ENCODE assay signal across 7 cellular contexts in the genomic region with DNA sequence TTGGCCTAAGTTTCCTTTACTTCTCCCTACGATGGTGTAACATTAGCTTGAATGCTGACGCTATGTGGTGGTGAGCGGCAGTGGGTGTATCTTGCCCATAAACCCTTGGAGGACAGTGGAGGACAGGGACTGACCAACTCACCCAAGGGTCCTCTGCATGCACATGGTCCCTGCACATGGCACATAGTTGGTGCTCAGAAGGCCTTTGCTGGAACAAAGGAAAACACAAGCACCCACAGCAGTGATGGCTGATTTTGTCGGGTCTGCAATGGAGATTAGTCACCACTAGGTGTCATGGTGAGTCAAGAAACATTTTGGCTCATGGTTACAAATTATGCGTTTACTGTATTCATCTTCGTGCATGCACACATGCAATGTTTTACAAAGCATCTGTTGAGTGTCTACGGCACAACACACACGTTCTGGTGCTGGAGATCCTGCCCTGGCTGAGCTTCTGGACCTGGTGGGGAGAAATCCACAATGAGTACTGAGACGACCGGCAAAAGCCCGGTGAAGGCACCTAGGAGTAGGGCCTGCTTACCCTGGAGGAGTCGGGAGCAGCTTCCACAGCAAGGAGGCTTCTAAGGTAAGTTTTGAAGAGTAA. TPM values are rescaled to one million over a fixed set of nuclear protein-coding genes. Genes with fewer than 3 reads are reported as not detected.
DNase-seq lines count a peak whose midpoint lies in the region; ATAC-seq and TF ChIP-seq lines count a peak whose summit lies in the region.

No MANE protein-coding gene starts in this region.

- POLR2A ChIA-PET in SK-N-SH (lab: Yijun Ruan, JAX) = interaction anchor here (0.8 kb wide), 1 partner anchor 44 kb away, joined by 3 read pairs; the partner anchor contains the start of gene PDCL3

- no peaks in the 10 kb centered on the region for H3K36me3 ChIP-seq in SK-N-SH (replicated peaks in 1 of 2; ENCODE audit: control insufficient read depth in 1 of 2, insufficient read depth in 2 of 2, low read length in 1 of 2)
- no peaks in the 10 kb centered on the region for H3K36me3 ChIP-seq in colonic mucosa
- no peaks in the 10 kb centered on the region for H3K36me3 ChIP-seq in liver (ENCODE audit: control insufficient read depth in 4 of 4, insufficient read depth in 3 of 4, low read depth in 1 of 4, low read length in 3 of 4)
- H3K36me3 ChIP-seq in thyroid gland = no peaks in the 10 kb centered on the region

- CTCF ChIA-PET in SK-N-SH (lab: Yijun Ruan, JAX) = interaction anchor here (0.5 to 6.6 kb wide), 38 partner anchors 8 to 702 kb away, joined by 3 to 118 read pairs (median 3); partner anchors contain the start of genes PDCL3, RNF149 and RPL31

- H3K4me3 ChIP-seq in SK-N-SH (ENCODE audit: low read depth in 2 of 2, low read length in 1 of 2) (no peak overlapping the region; a peak in 1 of 4 replicates), colonic mucosa (no peak overlapping the region), liver (ENCODE audit: low read depth in 1 of 3, low read length in 3 of 3) (no peak overlapping the region), thyroid gland (replicated peaks in 1 of 3) (no peak overlapping the region)

- no peaks in the 10 kb centered on the region for H3K79me2 ChIP-seq in SK-N-SH (ENCODE audit: insufficient read depth)

- peak overlapping the region; percentile 16; the same call in 1 of the 2 replicates for H2AFZ ChIP-seq in SK-N-SH (ENCODE audit: low read depth)

- ATAC-seq in GM21529 (IDR thresholded peaks at IDR 0.05; ENCODE audit: unreplicated experiment) = no peak

- H3F3A ChIP-seq in SK-N-SH (replicated peaks; ENCODE audit: insufficient read depth) = peaks cover 10% of the 10 kb centered on the region

- TF ChIP-seq CTCF in SK-N-SH (IDR thresholded peaks at IDR 0.05) (peak; percentile 82), colonic mucosa (IDR thresholded peaks at IDR 0.05) (peak; percentile 69), liver (IDR thresholded peaks at IDR 0.05; ENCODE audit: low read depth, low read length, missing input control) (peak; percentile 77), thyroid gland (IDR thresholded peaks at IDR 0.05) (peak; percentile 65 to 89 (median 76))

- 63% methylated on average over 11 of the region's 12 CpGs for WGBS in SK-N-SH (ENCODE audit: low lambda C conversion rate)
- WGBS in liver = 52% methylated on average over 12 of the region's 12 CpGs
- 54 to 62% methylated on average over 11 to 12 of the region's 12 CpGs for WGBS in thyroid gland, 2 donors

- H3K9ac ChIP-seq in SK-N-SH = no peak overlapping the region
- H3K9ac ChIP-seq in colonic mucosa (ENCODE audit: low read depth in 2 of 2, low read length in 2 of 2) = no peak overlapping the region
- no peak overlapping the region for H3K9ac ChIP-seq in liver (ENCODE audit: low read depth in 1 of 2, low read length in 2 of 2)

- H3K9me2 ChIP-seq in SK-N-SH = no peaks in the 10 kb centered on the region

- no peak overlapping the region for H3K4me2 ChIP-seq in SK-N-SH

- TF ChIP-seq RAD21 in SK-N-SH (IDR thresholded peaks at IDR 0.05; ENCODE audit: low read length) (peak; percentile 78), liver (IDR thresholded peaks at IDR 0.05) (peak; percentile 81 to 90)

- TF ChIP-seq EP300 in SK-N-SH (IDR thresholded peaks at IDR 0.05; ENCODE audit: borderline replicate concordance in 1 of 2, low read depth in 1 of 2, low read length in 1 of 2) = no peak

- H4K20me1 ChIP-seq in SK-N-SH (ENCODE audit: insufficient read depth) = no peaks in the 10 kb centered on the region

- H3K4me1 ChIP-seq in SK-N-SH (ENCODE audit: control insufficient read depth in 1 of 2, insufficient read depth in 2 of 2, low read depth in 1 of 2, low read length in 1 of 2) (peaks cover 0 to 5% of the 10 kb centered on the region in 2 experiments; a peak in 1 of 4 replicates), colonic mucosa (no peaks in the 10 kb centered on the region), liver (ENCODE audit: control insufficient read depth in 4 of 4, insufficient read depth in 4 of 4, low read length in 3 of 4) (no peaks in the 10 kb centered on the region), thyroid gland (no peaks in the 10 kb centered on the region)

- intact Hi-C loops in colonic mucosa (cut with DNase I) (loop anchor here (5.0 kb wide), 1 partner anchor 375 kb away; no protein-coding TSS in a partner anchor), thyroid gland (cut with DNase I) (loop anchor here (5.0 kb wide), 1 partner anchor 375 kb away; no protein-coding TSS in a partner anchor)

- H3K27ac ChIP-seq in SK-N-SH (ENCODE audit: low read depth in 2 of 2, low read length in 1 of 2) (no peak overlapping the region), colonic mucosa (no peak overlapping the region), liver (ENCODE audit: low read depth in 1 of 2, low read length in 2 of 2) (no peak overlapping the region), thyroid gland (no peak overlapping the region)

- H3K9me3 ChIP-seq in SK-N-SH = no peaks in the 10 kb centered on the region
- no peaks in the 10 kb centered on the region for H3K9me3 ChIP-seq in colonic mucosa
- H3K9me3 ChIP-seq in liver (ENCODE audit: control insufficient read depth in 4 of 4, low read length in 3 of 4) = no peaks in the 10 kb centered on the region
- no peaks in the 10 kb centered on the region for H3K9me3 ChIP-seq in thyroid gland

- no peak for TF ChIP-seq POLR2A in thyroid gland (IDR thresholded peaks at IDR 0.05)

- peak; percentile 43 for DNase-seq in EH (ENCODE audit: low read depth)
- peak; percentile 67 for DNase-seq in HuH-7 (ENCODE audit: low spot score)
- DNase-seq in SK-N-SH = peak; percentile 64
- peak; percentile 45 for DNase-seq in colonic mucosa
- DNase-seq in thyroid gland = no peak

- no peaks in the 10 kb centered on the region for H3K27me3 ChIP-seq in SK-N-SH (ENCODE audit: insufficient read depth)
- no peaks in the 10 kb centered on the region for H3K27me3 ChIP-seq in colonic mucosa
- H3K27me3 ChIP-seq in liver (ENCODE audit: control insufficient read depth in 4 of 4, insufficient read depth in 4 of 4, low read length in 3 of 4) = no peaks in the 10 kb centered on the region
- no peaks in the 10 kb centered on the region for H3K27me3 ChIP-seq in thyroid gland

TF ChIP-seq in SK-N-SH, 30 proteins besides CTCF, POLR2A, EP300 and RAD21 (continues in another document):
- no peak for TF ChIP-seq MXI1 (IDR thresholded peaks at IDR 0.05; ENCODE audit: low read depth, low read length)
- TF ChIP-seq, protein P1, sequence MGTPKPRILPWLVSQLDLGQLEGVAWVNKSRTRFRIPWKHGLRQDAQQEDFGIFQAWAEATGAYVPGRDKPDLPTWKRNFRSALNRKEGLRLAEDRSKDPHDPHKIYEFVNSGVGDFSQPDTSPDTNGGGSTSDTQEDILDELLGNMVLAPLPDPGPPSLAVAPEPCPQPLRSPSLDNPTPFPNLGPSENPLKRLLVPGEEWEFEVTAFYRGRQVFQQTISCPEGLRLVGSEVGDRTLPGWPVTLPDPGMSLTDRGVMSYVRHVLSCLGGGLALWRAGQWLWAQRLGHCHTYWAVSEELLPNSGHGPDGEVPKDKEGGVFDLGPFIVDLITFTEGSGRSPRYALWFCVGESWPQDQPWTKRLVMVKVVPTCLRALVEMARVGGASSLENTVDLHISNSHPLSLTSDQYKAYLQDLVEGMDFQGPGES (IDR thresholded peaks at IDR 0.05; ENCODE audit: low read depth, low read length) = no peak
- no peak for TF ChIP-seq TCF12 (IDR thresholded peaks at IDR 0.05)

TF ChIP-seq in liver, 16 proteins besides CTCF, POLR2A, EP300 and RAD21 (continues in another document):
- no peak for TF ChIP-seq YY1 (IDR thresholded peaks at IDR 0.05)
- no peak for TF ChIP-seq SP1 (IDR thresholded peaks at IDR 0.05)
- TF ChIP-seq MAX (IDR thresholded peaks at IDR 0.05) = no peak
- TF ChIP-seq EGR1 (IDR thresholded peaks at IDR 0.05; ENCODE audit: low read depth in 2 of 2) = no peak
- no peak for TF ChIP-seq FOXA2 (IDR thresholded peaks at IDR 0.05)
- TF ChIP-seq REST (IDR thresholded peaks at IDR 0.05) = no peak
- TF ChIP-seq TAF1 (conservative IDR thresholded peaks at IDR 0.05) = no peak
- TF ChIP-seq JUND (IDR thresholded peaks at IDR 0.05) = no peak
- TF ChIP-seq HNF4A (conservative IDR thresholded peaks at IDR 0.05) = no peak
- no peak for TF ChIP-seq ATF3 (IDR thresholded peaks at IDR 0.05)

RNA-seq across cellular contexts. Expression of gene PDCL3, which starts 44.0 kb away (rescaled TPM):
- 32.8 and 34.7 TPM in 2 replicates for polyA plus RNA-seq in SK-N-SH (2012; rRNA removed)
- 47.0 and 63.9 TPM in 2 replicates for polyA plus RNA-seq in SK-N-SH (2012; cell fraction: cytosol; rRNA removed)
- polyA plus RNA-seq in SK-N-SH (2012; cell fraction: nucleus; rRNA removed) = 6.5 and 11.0 TPM in 2 replicates
- 10 to 100 TPM; 20.7 to 21.4 TPM for total RNA-seq in colonic mucosa
- total RNA-seq in liver = 1 to 10 TPM; 4.2 to 5.0 TPM
- polyA plus RNA-seq in liver = 10 to 100 TPM in 1 of 2 donors, 1 to 10 TPM in 1; 8.9 to 12.3 TPM
- total RNA-seq in thyroid gland = 10 to 100 TPM in 2 of 4 donors, 1 to 10 TPM in 2; 6.6 to 13.3 (median 10.7) TPM

Comparison
In these comparisons a context has a peak if more than half of its experiments do, and no peak if none do; other contexts are left out.
1. DNase-seq: peak in EH (single experiment), HuH-7 (single experiment), SK-N-SH (single experiment) and colonic mucosa (single experiment); none in thyroid gland (0 of 2).
2. Peak in every context shown above with its lines, with median percentiles within 50 percentile points of each other: CTCF ChIP-seq.